ENCODE assay signal across 8 cellular contexts in the genomic region with DNA sequence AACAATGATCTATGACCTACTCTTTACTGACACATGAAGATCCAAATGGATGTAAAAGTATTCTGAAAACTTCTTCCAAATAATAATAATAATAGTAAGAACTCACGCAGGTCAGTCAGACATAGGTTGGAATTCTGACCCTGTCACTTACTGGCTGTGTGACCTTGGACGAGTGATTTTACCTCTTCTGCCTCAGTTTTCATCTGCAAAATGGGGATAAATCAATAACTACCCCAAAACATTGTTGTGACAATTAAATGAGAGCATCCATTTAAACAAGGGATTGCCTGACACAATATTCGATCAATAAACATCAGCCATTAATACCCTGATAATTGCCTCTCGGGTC. TPM values are rescaled to one million over a fixed set of nuclear protein-coding genes. Genes with fewer than 3 reads are reported as not detected.
DNase-seq lines count a peak whose midpoint lies in the region; ATAC-seq and TF ChIP-seq lines count a peak whose summit lies in the region.

No MANE protein-coding gene starts in this region.

- peak overlapping the region; percentile 87 for H3K9ac ChIP-seq in skeletal muscle satellite cell (ENCODE audit: low read depth, low read length)

- H3K4me1 Mint-ChIP-seq in GM23338, result peaks cover 16% of the 10 kb centered on the region

- H3K4me3 Mint-ChIP-seq in GM23338, result peak overlapping the region; percentile 97

- TF ChIP-seq POLR2A in gastroesophageal sphincter (IDR thresholded peaks at IDR 0.05), result no peak

- WGBS in gastroesophageal sphincter (ENCODE audit: low coverage in 1 of 2), 2 donors, result 16 to 24% methylated on average over 4 of the region's 4 CpGs

- H3K9me3 Mint-ChIP-seq in GM23338, result no peaks in the 10 kb centered on the region

- no peaks in the 10 kb centered on the region for H3F3A ChIP-seq in GM23338 (replicated peaks; ENCODE audit: low read depth)

- H3K9me3 ChIP-seq in gastroesophageal sphincter, result no peaks in the 10 kb centered on the region
- H3K9me3 ChIP-seq in skeletal muscle satellite cell (replicated peaks; ENCODE audit: low read length), result no peaks in the 10 kb centered on the region

- H3K4me3 ChIP-seq in GM23338, result peak overlapping the region; percentile 83
- H3K4me3 ChIP-seq in gastroesophageal sphincter, result peak overlapping the region; percentile 59 to 82
- H3K4me3 ChIP-seq in skeletal muscle satellite cell (ENCODE audit: low read length), result peak overlapping the region; percentile 87

- no peaks in the 10 kb centered on the region for H3K36me3 Mint-ChIP-seq in GM23338 (ENCODE audit: low read depth)

- 0 out of 2 replicates have a peak, but pooled peaks cover 3% of the 10 kb centered on the region for H4K20me1 ChIP-seq in GM23338 (replicated peaks; ENCODE audit: insufficient read depth)

- peak overlapping the region; percentile 82 for H2AFZ ChIP-seq in GM23338

- peaks cover 18% of the 10 kb centered on the region for H3K79me2 ChIP-seq in GM23338 (replicated peaks; ENCODE audit: insufficient read depth)

- H3K9me2 ChIP-seq in GM23338 (ENCODE audit: insufficient read depth), result no peaks in the 10 kb centered on the region

- peaks cover 13% of the 10 kb centered on the region for H3K27me3 Mint-ChIP-seq in GM23338 (ENCODE audit: insufficient read depth, low read depth, poor library complexity)

- H3K4me2 ChIP-seq in GM23338, result peak overlapping the region; percentile 86
- H3K4me2 ChIP-seq in skeletal muscle satellite cell (ENCODE audit: low read length), result peak overlapping the region; percentile 95

- H3K27ac Mint-ChIP-seq in GM23338, result peak overlapping the region; percentile 91

- no peak for ATAC-seq in GM23338
- ATAC-seq in gastroesophageal sphincter, result no peak
- no peak for ATAC-seq in GM18868 (IDR thresholded peaks at IDR 0.05; ENCODE audit: unreplicated experiment)
- no peak for ATAC-seq in HG03354 (IDR thresholded peaks at IDR 0.05; ENCODE audit: poor library complexity, severe bottlenecking, unreplicated experiment)

- DNase-seq in GM23338 (ENCODE audit: low spot score) (no peak), KG1 (lab: John Stamatoyannopoulos, UW) (no peak)
- no peak for DNase-seq in stimulated activated CD4-positive, alpha-beta T cell treated with anti-CD3 and anti-CD28 coated beads, Interleukin-1b, Interleukin-23, amount 100 ng/mL, for 48 hours

- TF ChIP-seq EP300 in gastroesophageal sphincter (IDR thresholded peaks at IDR 0.05), result no peak

- H3K27ac ChIP-seq in GM23338 (ENCODE audit: low read depth) (no peak overlapping the region), VCaP (peak overlapping the region; percentile 64; the same call in 1 of the 2 replicates), gastroesophageal sphincter (peak overlapping the region; percentile 3 to 82 (median 80))

- H3K4me1 ChIP-seq in GM23338 (ENCODE audit: insufficient read depth), result peaks cover 8% of the 10 kb centered on the region
- H3K4me1 ChIP-seq in gastroesophageal sphincter, result peaks cover 0 to 20% (median 8%) of the 10 kb centered on the region in 3 donors
- peaks cover 15% of the 10 kb centered on the region for H3K4me1 ChIP-seq in skeletal muscle satellite cell (ENCODE audit: control insufficient read depth, insufficient read depth, low read length)

- H3K27me3 ChIP-seq in GM23338 (ENCODE audit: insufficient read depth) (peaks cover 5% of the 10 kb centered on the region), gastroesophageal sphincter (peaks cover 22% of the 10 kb centered on the region), skeletal muscle satellite cell (ENCODE audit: control insufficient read depth, insufficient read depth, low read length) (no peaks in the 10 kb centered on the region)

- no peaks in the 10 kb centered on the region for H3K36me3 ChIP-seq in GM23338 (ENCODE audit: insufficient read depth)
- H3K36me3 ChIP-seq in gastroesophageal sphincter, result no peaks in the 10 kb centered on the region
- H3K36me3 ChIP-seq in skeletal muscle satellite cell (ENCODE audit: insufficient read depth, low read length), result no peaks in the 10 kb centered on the region

- TF ChIP-seq CTCF in GM23338 (conservative IDR thresholded peaks at IDR 0.05; ENCODE audit: low read depth in 2 of 2) (no peak), VCaP (conservative IDR thresholded peaks at IDR 0.05) (no peak), gastroesophageal sphincter (IDR thresholded peaks at IDR 0.05) (no peak)

TF ChIP-seq in GM23338, 12 proteins besides CTCF, POLR2A, EP300 and RAD21:
- TF ChIP-seq ZNF114 (CRISPR knock-in tag; IDR thresholded peaks at IDR 0.05) (no peak), NANOG (IDR thresholded peaks at IDR 0.05; ENCODE audit: borderline replicate concordance) (no peak), POLR2AphosphoS5 (IDR thresholded peaks at IDR 0.05; ENCODE audit: low read depth) (no peak), STAT1 (IDR thresholded peaks at IDR 0.05; ENCODE audit: unreplicated experiment) (no peak), ZNF331 (CRISPR knock-in tag; IDR thresholded peaks at IDR 0.05; ENCODE audit: low read depth) (no peak)
- TF ChIP-seq, protein P1, sequence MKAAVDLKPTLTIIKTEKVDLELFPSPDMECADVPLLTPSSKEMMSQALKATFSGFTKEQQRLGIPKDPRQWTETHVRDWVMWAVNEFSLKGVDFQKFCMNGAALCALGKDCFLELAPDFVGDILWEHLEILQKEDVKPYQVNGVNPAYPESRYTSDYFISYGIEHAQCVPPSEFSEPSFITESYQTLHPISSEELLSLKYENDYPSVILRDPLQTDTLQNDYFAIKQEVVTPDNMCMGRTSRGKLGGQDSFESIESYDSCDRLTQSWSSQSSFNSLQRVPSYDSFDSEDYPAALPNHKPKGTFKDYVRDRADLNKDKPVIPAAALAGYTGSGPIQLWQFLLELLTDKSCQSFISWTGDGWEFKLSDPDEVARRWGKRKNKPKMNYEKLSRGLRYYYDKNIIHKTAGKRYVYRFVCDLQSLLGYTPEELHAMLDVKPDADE (IDR thresholded peaks at IDR 0.05), result no peak

RNA-seq across cellular contexts. Expression of a gene that starts 0.6 kb away (rescaled TPM):
- 14.3 and 25.7 TPM in 2 replicates for total RNA-seq in GM23338 (2014; rRNA removed; shearing (Covaris generic))
- polyA plus RNA-seq in GM23338 (2016; fragmentation: Nextera tagmentation; extraction: Ambion mirVana), result 29.4 and 32.3 TPM in 2 replicates
- total RNA-seq in gastroesophageal sphincter, result 10 to 100 TPM in 3 of 4 donors, 1 to 10 TPM in 1; 8.2 to 17.1 (median 12.9) TPM
- total RNA-seq in skeletal muscle satellite cell (2012; rRNA removed), result 34.0 and 35.8 TPM in 2 replicates

RNA-seq across cellular contexts. Expression of a gene that starts 6.1 kb away (rescaled TPM):
- 69.6 and 105 TPM in 2 replicates for total RNA-seq in GM23338 (2014; rRNA removed; shearing (Covaris generic))
- 7.9 and 8.0 TPM in 2 replicates for polyA plus RNA-seq in GM23338 (2016; fragmentation: Nextera tagmentation; extraction: Ambion mirVana)
- total RNA-seq in gastroesophageal sphincter, result 10 to 100 TPM; 11.1 to 30.5 (median 23.7) TPM
- total RNA-seq in skeletal muscle satellite cell (2012; rRNA removed), result 9.4 and 20.3 TPM in 2 replicates

RNA-seq across cellular contexts. Expression of a gene that starts 48.5 kb away (rescaled TPM):
- 54.4 and 58.4 TPM in 2 replicates for total RNA-seq in GM23338 (2014; rRNA removed; shearing (Covaris generic))
- polyA plus RNA-seq in GM23338 (2016; fragmentation: Nextera tagmentation; extraction: Ambion mirVana), result 98.3 and 98.8 TPM in 2 replicates
- 100 to 1,000 TPM in 1 of 4 donors, 10 to 100 TPM in 3; 82.7 to 112 (median 96.8) TPM for total RNA-seq in gastroesophageal sphincter
- total RNA-seq in skeletal muscle satellite cell (2012; rRNA removed), result 21.4 and 24.1 TPM in 2 replicates
